In genomic region chr15:74907277-74907870, GRCh38 we compare ENCODE assay signal across 8 cellular contexts. TPM values are rescaled to one million over a fixed set of nuclear protein-coding genes. Genes with fewer than 3 reads are reported as not detected.
DNase-seq lines count a peak whose midpoint lies in the region; TF ChIP-seq lines count a peak whose summit lies in the region.

No MANE protein-coding gene starts in this region.

- H3K4me3 Mint-ChIP-seq in chondrocyte (ENCODE audit: unreplicated experiment) = peak overlapping the region; percentile 96

- no peak overlapping the region for H4K91ac ChIP-seq in mesenchymal stem cell (ENCODE audit: low read length)

- H2AK5ac ChIP-seq in mesenchymal stem cell (ENCODE audit: low read length, severe bottlenecking) = no peak overlapping the region

- H3K36me3 ChIP-seq in BE2C = peaks cover 33% of the 10 kb centered on the region
- H3K36me3 ChIP-seq in KOPT-K1 (ENCODE audit: insufficient read depth, low read length) = peaks cover 48% of the 10 kb centered on the region
- H3K36me3 ChIP-seq in mesenchymal stem cell (ENCODE audit: control insufficient read depth in 1 of 2, insufficient read depth in 2 of 2, low read depth in 1 of 2, low read length in 2 of 2) = peaks cover 24 to 43% of the 10 kb centered on the region in 2 experiments

- no peak overlapping the region for H2BK15ac ChIP-seq in mesenchymal stem cell (ENCODE audit: low read depth, poor library complexity, severe bottlenecking)

- peak overlapping the region; percentile 66 for H2BK120ac ChIP-seq in mesenchymal stem cell (ENCODE audit: low read depth, low read length)

- peaks cover 38% of the 10 kb centered on the region for H3K4me1 Mint-ChIP-seq in chondrocyte (ENCODE audit: low read depth)

- peak overlapping the region; percentile 75 for H2AFZ ChIP-seq in mesenchymal stem cell (ENCODE audit: low read depth, low read length)

- no peak overlapping the region for H2BK5ac ChIP-seq in mesenchymal stem cell (ENCODE audit: low read depth, low read length, poor library complexity, severe bottlenecking)

- peaks cover 7% of the 10 kb centered on the region for H3K36me3 Mint-ChIP-seq in chondrocyte (ENCODE audit: low read depth)

- H3K27ac Mint-ChIP-seq in chondrocyte (ENCODE audit: unreplicated experiment) = peak overlapping the region; percentile 97

- WGBS in mesenchymal stem cell = 65% methylated on average over 6 of the region's 6 CpGs

- H3K4me3 ChIP-seq in BE2C (ENCODE audit: low read depth, low read length) (peak overlapping the region; percentile 94), mesenchymal stem cell (ENCODE audit: insufficient read depth in 1 of 2, low read depth in 1 of 2, low read length in 2 of 2) (peak overlapping the region; percentile 85 to 87)

- no peaks in the 10 kb centered on the region for H3K9me3 ChIP-seq in BE2C
- no peaks in the 10 kb centered on the region for H3K9me3 ChIP-seq in KOPT-K1 (ENCODE audit: insufficient read depth, low read length, poor library complexity, severe bottlenecking)
- no peaks in the 10 kb centered on the region for H3K9me3 ChIP-seq in mesenchymal stem cell (ENCODE audit: control insufficient read depth, low read length)

- H3K27me3 Mint-ChIP-seq in chondrocyte (ENCODE audit: low read depth) = no peaks in the 10 kb centered on the region

- H3K4ac ChIP-seq in mesenchymal stem cell (ENCODE audit: low read depth in 1 of 2, low read length in 2 of 2) = peak overlapping the region in 1 of 2 experiments; percentile 58

- no peaks in the 10 kb centered on the region for H3K9me3 Mint-ChIP-seq in chondrocyte (ENCODE audit: low read depth)

- H3K27ac ChIP-seq in KOPT-K1 (ENCODE audit: low read depth, low read length, poor library complexity, severe bottlenecking) (peak overlapping the region; percentile 73), mesenchymal stem cell (ENCODE audit: low read length, poor library complexity, severe bottlenecking) (no peak overlapping the region)

- H3K4me1 ChIP-seq in BE2C (no peaks in the 10 kb centered on the region), mesenchymal stem cell (ENCODE audit: control insufficient read depth, insufficient read depth, low read depth, low read length) (peaks cover 20% of the 10 kb centered on the region)

- no peak for TF ChIP-seq CTCF in BE2C (IDR thresholded peaks at IDR 0.05; ENCODE audit: low read depth, low read length)
- TF ChIP-seq CTCF in chondrocyte (IDR thresholded peaks at IDR 0.05) = no peak

- H3K4me2 ChIP-seq in mesenchymal stem cell (ENCODE audit: low read length, poor library complexity, severe bottlenecking) = peak overlapping the region; percentile 94

- H3K9ac ChIP-seq in mesenchymal stem cell (ENCODE audit: low read length) = peak overlapping the region; percentile 97

- H3K79me1 ChIP-seq in mesenchymal stem cell (replicated peaks; ENCODE audit: low read length, poor library complexity, severe bottlenecking) = peaks cover 14% of the 10 kb centered on the region

- H3K23ac ChIP-seq in mesenchymal stem cell (ENCODE audit: low read length in 2 of 2) = peak overlapping the region in 1 of 2 experiments; percentile 13

- peak overlapping the region in 1 of 2 experiments; percentile 89 for H3K18ac ChIP-seq in mesenchymal stem cell (ENCODE audit: low read depth in 1 of 2, low read length in 2 of 2)

- peak overlapping the region; percentile 87 for H4K8ac ChIP-seq in mesenchymal stem cell (ENCODE audit: low read length)

- H3K27me3 ChIP-seq in BE2C = no peaks in the 10 kb centered on the region
- H3K27me3 ChIP-seq in mesenchymal stem cell (ENCODE audit: control insufficient read depth in 1 of 2, insufficient read depth in 1 of 2, low read length in 2 of 2) = no peaks in the 10 kb centered on the region

- H3K14ac ChIP-seq in mesenchymal stem cell (ENCODE audit: low read length in 2 of 2) = no peak overlapping the region

- no peak overlapping the region for H2BK12ac ChIP-seq in mesenchymal stem cell (ENCODE audit: low read length in 2 of 2)

- no peak for DNase-seq in BE2C
- DNase-seq in chondrocyte (ENCODE audit: low spot score) = no peak
- no peak for DNase-seq in mesenchymal stem cell
- DNase-seq in HCEC 1CT = no peak
- no peak for DNase-seq in HK-2 (ENCODE audit: unreplicated experiment)
- DNase-seq in A172 (ENCODE audit: low spot score) = no peak
- no peak for DNase-seq in NCI-H82 treated with DMSO at 0.1 percent for 48 hours (lab: John Stamatoyannopoulos, UW; ENCODE audit: unreplicated experiment)

RNA-seq across cellular contexts. Expression of gene FAM219B, which starts 0.7 kb away (rescaled TPM):
- 85.6 TPM for polyA plus RNA-seq in BE2C (2012; ENCODE audit: insufficient read depth, insufficient read length, low read depth)
- total RNA-seq in chondrocyte = 78.0 to 97.6 TPM (median 89.9 TPM) in 3 replicates
- 41.8 TPM for polyA plus RNA-seq in mesenchymal stem cell (2013, experiment 1 of 2)
- polyA plus RNA-seq in mesenchymal stem cell (2013, experiment 2 of 2) = 44.0 TPM
- 26.6 and 28.6 TPM in 2 replicates for total RNA-seq in A172 (2014; rRNA removed; shearing (Covaris generic))

RNA-seq across cellular contexts. Expression of gene MPI, which starts 17.5 kb away (rescaled TPM):
- 72.1 TPM for polyA plus RNA-seq in BE2C (2012; ENCODE audit: insufficient read depth, insufficient read length, low read depth)
- total RNA-seq in chondrocyte = 27.6 to 29.2 TPM (median 28.2 TPM) in 3 replicates
- polyA plus RNA-seq in mesenchymal stem cell (2013, experiment 1 of 2) = 25.4 TPM
- 25.0 TPM for polyA plus RNA-seq in mesenchymal stem cell (2013, experiment 2 of 2)
- 48.5 and 50.3 TPM in 2 replicates for total RNA-seq in A172 (2014; rRNA removed; shearing (Covaris generic))

RNA-seq across cellular contexts. Expression of gene COX5A, which starts 30.5 kb away (rescaled TPM):
- polyA plus RNA-seq in BE2C (2012; ENCODE audit: insufficient read depth, insufficient read length, low read depth) = 662 TPM
- 126 to 133 TPM (median 131 TPM) in 3 replicates for total RNA-seq in chondrocyte
- 303 TPM for polyA plus RNA-seq in mesenchymal stem cell (2013, experiment 1 of 2)
- 324 TPM for polyA plus RNA-seq in mesenchymal stem cell (2013, experiment 2 of 2)
- 124 and 129 TPM in 2 replicates for total RNA-seq in A172 (2014; rRNA removed; shearing (Covaris generic))

RNA-seq across cellular contexts. Expression of gene SCAMP2, which starts 34.2 kb away (rescaled TPM):
- 76.6 TPM for polyA plus RNA-seq in BE2C (2012; ENCODE audit: insufficient read depth, insufficient read length, low read depth)
- 67.4 to 75.5 TPM (median 67.9 TPM) in 3 replicates for total RNA-seq in chondrocyte
- 81.8 TPM for polyA plus RNA-seq in mesenchymal stem cell (2013, experiment 1 of 2)
- polyA plus RNA-seq in mesenchymal stem cell (2013, experiment 2 of 2) = 78.8 TPM
- total RNA-seq in A172 (2014; rRNA removed; shearing (Covaris generic)) = 36.1 and 39.7 TPM in 2 replicates

RNA-seq across cellular contexts. Expression of gene RPP25, which starts 49.2 kb away (rescaled TPM):
- polyA plus RNA-seq in BE2C (2012; ENCODE audit: insufficient read depth, insufficient read length, low read depth) = 78.8 TPM
- total RNA-seq in chondrocyte = 12.2 to 17.8 TPM (median 17.7 TPM) in 3 replicates
- polyA plus RNA-seq in mesenchymal stem cell (2013, experiment 1 of 2) = 13.5 TPM
- polyA plus RNA-seq in mesenchymal stem cell (2013, experiment 2 of 2) = 13.8 TPM
- 1.1 and 1.5 TPM in 2 replicates for total RNA-seq in A172 (2014; rRNA removed; shearing (Covaris generic))
